ENCODE assay signal across 1 cellular context in the genomic region with DNA sequence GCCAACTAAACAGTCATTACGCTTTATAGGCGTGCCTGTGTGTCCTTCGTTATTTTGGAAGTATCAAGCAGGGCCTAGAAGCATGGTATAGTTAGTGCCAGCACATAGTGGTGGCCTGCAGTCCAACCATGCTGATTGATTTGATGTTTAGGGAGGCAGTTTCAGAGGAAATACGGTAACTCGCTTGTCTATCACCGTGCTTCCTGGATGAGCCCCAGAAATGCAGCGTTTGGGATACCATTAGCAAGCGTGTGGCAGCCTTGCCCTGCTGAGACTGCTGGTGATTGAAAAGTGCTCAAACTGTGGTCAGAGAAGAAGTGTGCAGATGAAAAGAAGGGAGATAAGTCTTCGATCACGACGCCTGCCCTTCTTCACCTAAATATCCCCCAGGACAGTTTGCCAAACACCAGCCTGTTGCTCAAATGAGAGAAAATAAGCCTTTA.
TF ChIP-seq lines count a peak whose summit lies in the region.

No MANE protein-coding gene starts in this region.

TF ChIP-seq in HepG2, 621 proteins besides CTCF, POLR2A, EP300 and RAD21 (continued from another document and continues in another):
- TF ChIP-seq, protein P1, sequence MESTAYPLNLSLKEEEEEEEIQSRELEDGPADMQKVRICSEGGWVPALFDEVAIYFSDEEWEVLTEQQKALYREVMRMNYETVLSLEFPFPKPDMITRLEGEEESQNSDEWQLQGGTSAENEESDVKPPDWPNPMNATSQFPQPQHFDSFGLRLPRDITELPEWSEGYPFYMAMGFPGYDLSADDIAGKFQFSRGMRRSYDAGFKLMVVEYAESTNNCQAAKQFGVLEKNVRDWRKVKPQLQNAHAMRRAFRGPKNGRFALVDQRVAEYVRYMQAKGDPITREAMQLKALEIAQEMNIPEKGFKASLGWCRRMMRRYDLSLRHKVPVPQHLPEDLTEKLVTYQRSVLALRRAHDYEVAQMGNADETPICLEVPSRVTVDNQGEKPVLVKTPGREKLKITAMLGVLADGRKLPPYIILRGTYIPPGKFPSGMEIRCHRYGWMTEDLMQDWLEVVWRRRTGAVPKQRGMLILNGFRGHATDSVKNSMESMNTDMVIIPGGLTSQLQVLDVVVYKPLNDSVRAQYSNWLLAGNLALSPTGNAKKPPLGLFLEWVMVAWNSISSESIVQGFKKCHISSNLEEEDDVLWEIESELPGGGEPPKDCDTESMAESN (CRISPR knock-in tag; conservative IDR thresholded peaks at IDR 0.05), result peak; percentile 83
- TF ChIP-seq, protein P2, sequence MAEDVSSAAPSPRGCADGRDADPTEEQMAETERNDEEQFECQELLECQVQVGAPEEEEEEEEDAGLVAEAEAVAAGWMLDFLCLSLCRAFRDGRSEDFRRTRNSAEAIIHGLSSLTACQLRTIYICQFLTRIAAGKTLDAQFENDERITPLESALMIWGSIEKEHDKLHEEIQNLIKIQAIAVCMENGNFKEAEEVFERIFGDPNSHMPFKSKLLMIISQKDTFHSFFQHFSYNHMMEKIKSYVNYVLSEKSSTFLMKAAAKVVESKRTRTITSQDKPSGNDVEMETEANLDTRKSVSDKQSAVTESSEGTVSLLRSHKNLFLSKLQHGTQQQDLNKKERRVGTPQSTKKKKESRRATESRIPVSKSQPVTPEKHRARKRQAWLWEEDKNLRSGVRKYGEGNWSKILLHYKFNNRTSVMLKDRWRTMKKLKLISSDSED (CRISPR knock-in tag; IDR thresholded peaks at IDR 0.05), result no peak
- TF ChIP-seq CENPX (CRISPR knock-in tag; IDR thresholded peaks at IDR 0.05) (no peak), FIP1L1 (IDR thresholded peaks at IDR 0.05; ENCODE audit: borderline replicate concordance, insufficient read depth, low read depth, low read length) (no peak), DPF2 (CRISPR knock-in tag; IDR thresholded peaks at IDR 0.05; ENCODE audit: borderline replicate concordance, low read depth) (no peak), RXRB (CRISPR knock-in tag; IDR thresholded peaks at IDR 0.05; ENCODE audit: borderline replicate concordance) (no peak), ZNF749 (CRISPR knock-in tag; IDR thresholded peaks at IDR 0.05; ENCODE audit: borderline replicate concordance) (no peak), ELF3 (CRISPR knock-in tag; IDR thresholded peaks at IDR 0.05) (peak; percentile 62; the same call in 1 of the 2 replicates), MAFF (IDR thresholded peaks at IDR 0.05; ENCODE audit: low read depth, low read length) (no peak), ZFP90 (CRISPR knock-in tag; IDR thresholded peaks at IDR 0.05; ENCODE audit: borderline replicate concordance) (no peak), MBNL3 (CRISPR knock-in tag; conservative IDR thresholded peaks at IDR 0.05) (no peak), HOXA5 (CRISPR knock-in tag; IDR thresholded peaks at IDR 0.05) (no peak), HES4 (CRISPR knock-in tag; IDR thresholded peaks at IDR 0.05; ENCODE audit: borderline replicate concordance) (no peak), YEATS4 (CRISPR knock-in tag; IDR thresholded peaks at IDR 0.05; ENCODE audit: borderline replicate concordance) (no peak), ETV6 (CRISPR knock-in tag; conservative IDR thresholded peaks at IDR 0.05) (no peak), ATF1 (CRISPR knock-in tag; IDR thresholded peaks at IDR 0.05) (no peak), IKZF4 (CRISPR knock-in tag; IDR thresholded peaks at IDR 0.05; ENCODE audit: borderline replicate concordance, low read depth, not compliant biosample characterization) (no peak), AGO2 (optimal IDR thresholded peaks at IDR 0.05; ENCODE audit: low read depth, low read length) (no peak), KMT2A (CRISPR knock-in tag; IDR thresholded peaks at IDR 0.05) (no peak), ZNF709 (CRISPR knock-in tag; IDR thresholded peaks at IDR 0.05) (no peak), HMG20A (CRISPR knock-in tag; IDR thresholded peaks at IDR 0.05; ENCODE audit: borderline replicate concordance) (0 out of 2 replicates have a peak, but pooled peaks have one; percentile 10), POLR2AphosphoS5 (IDR thresholded peaks at IDR 0.05; ENCODE audit: low read depth, low read length) (no peak), SMARCE1 (IDR thresholded peaks at IDR 0.05; ENCODE audit: borderline replicate concordance) (no peak), ZNF891 (CRISPR knock-in tag; IDR thresholded peaks at IDR 0.05) (no peak), ZMYM3 (CRISPR knock-in tag; IDR thresholded peaks at IDR 0.05) (no peak), NR2F1 (CRISPR knock-in tag; IDR thresholded peaks at IDR 0.05) (no peak), MEIS2 (CRISPR knock-in tag; IDR thresholded peaks at IDR 0.05) (peak; percentile 58; the same call in 1 of the 2 replicates), GZF1 (CRISPR knock-in tag; IDR thresholded peaks at IDR 0.05) (peak; percentile 100), CHD4 (IDR thresholded peaks at IDR 0.05; ENCODE audit: borderline replicate concordance, low read length) (no peak)
- TF ChIP-seq, protein P3, sequence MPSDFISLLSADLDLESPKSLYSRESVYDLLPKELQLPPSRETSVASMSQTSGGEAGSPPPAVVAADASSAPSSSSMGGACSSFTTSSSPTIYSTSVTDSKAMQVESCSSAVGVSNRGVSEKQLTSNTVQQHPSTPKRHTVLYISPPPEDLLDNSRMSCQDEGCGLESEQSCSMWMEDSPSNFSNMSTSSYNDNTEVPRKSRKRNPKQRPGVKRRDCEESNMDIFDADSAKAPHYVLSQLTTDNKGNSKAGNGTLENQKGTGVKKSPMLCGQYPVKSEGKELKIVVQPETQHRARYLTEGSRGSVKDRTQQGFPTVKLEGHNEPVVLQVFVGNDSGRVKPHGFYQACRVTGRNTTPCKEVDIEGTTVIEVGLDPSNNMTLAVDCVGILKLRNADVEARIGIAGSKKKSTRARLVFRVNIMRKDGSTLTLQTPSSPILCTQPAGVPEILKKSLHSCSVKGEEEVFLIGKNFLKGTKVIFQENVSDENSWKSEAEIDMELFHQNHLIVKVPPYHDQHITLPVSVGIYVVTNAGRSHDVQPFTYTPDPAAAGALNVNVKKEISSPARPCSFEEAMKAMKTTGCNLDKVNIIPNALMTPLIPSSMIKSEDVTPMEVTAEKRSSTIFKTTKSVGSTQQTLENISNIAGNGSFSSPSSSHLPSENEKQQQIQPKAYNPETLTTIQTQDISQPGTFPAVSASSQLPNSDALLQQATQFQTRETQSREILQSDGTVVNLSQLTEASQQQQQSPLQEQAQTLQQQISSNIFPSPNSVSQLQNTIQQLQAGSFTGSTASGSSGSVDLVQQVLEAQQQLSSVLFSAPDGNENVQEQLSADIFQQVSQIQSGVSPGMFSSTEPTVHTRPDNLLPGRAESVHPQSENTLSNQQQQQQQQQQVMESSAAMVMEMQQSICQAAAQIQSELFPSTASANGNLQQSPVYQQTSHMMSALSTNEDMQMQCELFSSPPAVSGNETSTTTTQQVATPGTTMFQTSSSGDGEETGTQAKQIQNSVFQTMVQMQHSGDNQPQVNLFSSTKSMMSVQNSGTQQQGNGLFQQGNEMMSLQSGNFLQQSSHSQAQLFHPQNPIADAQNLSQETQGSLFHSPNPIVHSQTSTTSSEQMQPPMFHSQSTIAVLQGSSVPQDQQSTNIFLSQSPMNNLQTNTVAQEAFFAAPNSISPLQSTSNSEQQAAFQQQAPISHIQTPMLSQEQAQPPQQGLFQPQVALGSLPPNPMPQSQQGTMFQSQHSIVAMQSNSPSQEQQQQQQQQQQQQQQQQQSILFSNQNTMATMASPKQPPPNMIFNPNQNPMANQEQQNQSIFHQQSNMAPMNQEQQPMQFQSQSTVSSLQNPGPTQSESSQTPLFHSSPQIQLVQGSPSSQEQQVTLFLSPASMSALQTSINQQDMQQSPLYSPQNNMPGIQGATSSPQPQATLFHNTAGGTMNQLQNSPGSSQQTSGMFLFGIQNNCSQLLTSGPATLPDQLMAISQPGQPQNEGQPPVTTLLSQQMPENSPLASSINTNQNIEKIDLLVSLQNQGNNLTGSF (CRISPR knock-in tag; IDR thresholded peaks at IDR 0.05), result no peak
- TF ChIP-seq, protein P4, sequence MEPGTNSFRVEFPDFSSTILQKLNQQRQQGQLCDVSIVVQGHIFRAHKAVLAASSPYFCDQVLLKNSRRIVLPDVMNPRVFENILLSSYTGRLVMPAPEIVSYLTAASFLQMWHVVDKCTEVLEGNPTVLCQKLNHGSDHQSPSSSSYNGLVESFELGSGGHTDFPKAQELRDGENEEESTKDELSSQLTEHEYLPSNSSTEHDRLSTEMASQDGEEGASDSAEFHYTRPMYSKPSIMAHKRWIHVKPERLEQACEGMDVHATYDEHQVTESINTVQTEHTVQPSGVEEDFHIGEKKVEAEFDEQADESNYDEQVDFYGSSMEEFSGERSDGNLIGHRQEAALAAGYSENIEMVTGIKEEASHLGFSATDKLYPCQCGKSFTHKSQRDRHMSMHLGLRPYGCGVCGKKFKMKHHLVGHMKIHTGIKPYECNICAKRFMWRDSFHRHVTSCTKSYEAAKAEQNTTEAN (CRISPR knock-in tag; conservative IDR thresholded peaks at IDR 0.05), result no peak
- TF ChIP-seq, protein P5, sequence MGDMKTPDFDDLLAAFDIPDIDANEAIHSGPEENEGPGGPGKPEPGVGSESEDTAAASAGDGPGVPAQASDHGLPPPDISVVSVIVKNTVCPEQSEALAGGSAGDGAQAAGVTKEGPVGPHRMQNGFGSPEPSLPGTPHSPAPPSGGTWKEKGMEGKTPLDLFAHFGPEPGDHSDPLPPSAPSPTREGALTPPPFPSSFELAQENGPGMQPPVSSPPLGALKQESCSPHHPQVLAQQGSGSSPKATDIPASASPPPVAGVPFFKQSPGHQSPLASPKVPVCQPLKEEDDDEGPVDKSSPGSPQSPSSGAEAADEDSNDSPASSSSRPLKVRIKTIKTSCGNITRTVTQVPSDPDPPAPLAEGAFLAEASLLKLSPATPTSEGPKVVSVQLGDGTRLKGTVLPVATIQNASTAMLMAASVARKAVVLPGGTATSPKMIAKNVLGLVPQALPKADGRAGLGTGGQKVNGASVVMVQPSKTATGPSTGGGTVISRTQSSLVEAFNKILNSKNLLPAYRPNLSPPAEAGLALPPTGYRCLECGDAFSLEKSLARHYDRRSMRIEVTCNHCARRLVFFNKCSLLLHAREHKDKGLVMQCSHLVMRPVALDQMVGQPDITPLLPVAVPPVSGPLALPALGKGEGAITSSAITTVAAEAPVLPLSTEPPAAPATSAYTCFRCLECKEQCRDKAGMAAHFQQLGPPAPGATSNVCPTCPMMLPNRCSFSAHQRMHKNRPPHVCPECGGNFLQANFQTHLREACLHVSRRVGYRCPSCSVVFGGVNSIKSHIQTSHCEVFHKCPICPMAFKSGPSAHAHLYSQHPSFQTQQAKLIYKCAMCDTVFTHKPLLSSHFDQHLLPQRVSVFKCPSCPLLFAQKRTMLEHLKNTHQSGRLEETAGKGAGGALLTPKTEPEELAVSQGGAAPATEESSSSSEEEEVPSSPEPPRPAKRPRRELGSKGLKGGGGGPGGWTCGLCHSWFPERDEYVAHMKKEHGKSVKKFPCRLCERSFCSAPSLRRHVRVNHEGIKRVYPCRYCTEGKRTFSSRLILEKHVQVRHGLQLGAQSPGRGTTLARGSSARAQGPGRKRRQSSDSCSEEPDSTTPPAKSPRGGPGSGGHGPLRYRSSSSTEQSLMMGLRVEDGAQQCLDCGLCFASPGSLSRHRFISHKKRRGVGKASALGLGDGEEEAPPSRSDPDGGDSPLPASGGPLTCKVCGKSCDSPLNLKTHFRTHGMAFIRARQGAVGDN (CRISPR knock-in tag; IDR thresholded peaks at IDR 0.05), result no peak
- TF ChIP-seq, protein P6, sequence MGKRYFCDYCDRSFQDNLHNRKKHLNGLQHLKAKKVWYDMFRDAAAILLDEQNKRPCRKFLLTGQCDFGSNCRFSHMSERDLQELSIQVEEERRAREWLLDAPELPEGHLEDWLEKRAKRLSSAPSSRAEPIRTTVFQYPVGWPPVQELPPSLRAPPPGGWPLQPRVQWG (CRISPR knock-in tag; IDR thresholded peaks at IDR 0.05; ENCODE audit: borderline replicate concordance, low read depth), result no peak
- TF ChIP-seq, protein P7, sequence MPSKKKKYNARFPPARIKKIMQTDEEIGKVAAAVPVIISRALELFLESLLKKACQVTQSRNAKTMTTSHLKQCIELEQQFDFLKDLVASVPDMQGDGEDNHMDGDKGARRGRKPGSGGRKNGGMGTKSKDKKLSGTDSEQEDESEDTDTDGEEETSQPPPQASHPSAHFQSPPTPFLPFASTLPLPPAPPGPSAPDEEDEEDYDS (CRISPR knock-in tag; IDR thresholded peaks at IDR 0.05), result no peak
- TF ChIP-seq, protein P8, sequence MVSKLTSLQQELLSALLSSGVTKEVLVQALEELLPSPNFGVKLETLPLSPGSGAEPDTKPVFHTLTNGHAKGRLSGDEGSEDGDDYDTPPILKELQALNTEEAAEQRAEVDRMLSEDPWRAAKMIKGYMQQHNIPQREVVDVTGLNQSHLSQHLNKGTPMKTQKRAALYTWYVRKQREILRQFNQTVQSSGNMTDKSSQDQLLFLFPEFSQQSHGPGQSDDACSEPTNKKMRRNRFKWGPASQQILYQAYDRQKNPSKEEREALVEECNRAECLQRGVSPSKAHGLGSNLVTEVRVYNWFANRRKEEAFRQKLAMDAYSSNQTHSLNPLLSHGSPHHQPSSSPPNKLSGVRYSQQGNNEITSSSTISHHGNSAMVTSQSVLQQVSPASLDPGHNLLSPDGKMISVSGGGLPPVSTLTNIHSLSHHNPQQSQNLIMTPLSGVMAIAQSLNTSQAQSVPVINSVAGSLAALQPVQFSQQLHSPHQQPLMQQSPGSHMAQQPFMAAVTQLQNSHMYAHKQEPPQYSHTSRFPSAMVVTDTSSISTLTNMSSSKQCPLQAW (CRISPR knock-in tag; IDR thresholded peaks at IDR 0.05), result no peak
- TF ChIP-seq, protein P9, sequence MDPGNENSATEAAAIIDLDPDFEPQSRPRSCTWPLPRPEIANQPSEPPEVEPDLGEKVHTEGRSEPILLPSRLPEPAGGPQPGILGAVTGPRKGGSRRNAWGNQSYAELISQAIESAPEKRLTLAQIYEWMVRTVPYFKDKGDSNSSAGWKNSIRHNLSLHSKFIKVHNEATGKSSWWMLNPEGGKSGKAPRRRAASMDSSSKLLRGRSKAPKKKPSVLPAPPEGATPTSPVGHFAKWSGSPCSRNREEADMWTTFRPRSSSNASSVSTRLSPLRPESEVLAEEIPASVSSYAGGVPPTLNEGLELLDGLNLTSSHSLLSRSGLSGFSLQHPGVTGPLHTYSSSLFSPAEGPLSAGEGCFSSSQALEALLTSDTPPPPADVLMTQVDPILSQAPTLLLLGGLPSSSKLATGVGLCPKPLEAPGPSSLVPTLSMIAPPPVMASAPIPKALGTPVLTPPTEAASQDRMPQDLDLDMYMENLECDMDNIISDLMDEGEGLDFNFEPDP (CRISPR knock-in tag; conservative IDR thresholded peaks at IDR 0.05), result no peak
- TF ChIP-seq, protein P10, sequence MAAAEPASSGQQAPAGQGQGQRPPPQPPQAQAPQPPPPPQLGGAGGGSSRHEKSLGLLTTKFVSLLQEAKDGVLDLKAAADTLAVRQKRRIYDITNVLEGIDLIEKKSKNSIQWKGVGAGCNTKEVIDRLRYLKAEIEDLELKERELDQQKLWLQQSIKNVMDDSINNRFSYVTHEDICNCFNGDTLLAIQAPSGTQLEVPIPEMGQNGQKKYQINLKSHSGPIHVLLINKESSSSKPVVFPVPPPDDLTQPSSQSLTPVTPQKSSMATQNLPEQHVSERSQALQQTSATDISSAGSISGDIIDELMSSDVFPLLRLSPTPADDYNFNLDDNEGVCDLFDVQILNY (CRISPR knock-in tag; conservative IDR thresholded peaks at IDR 0.05), result no peak
- TF ChIP-seq, protein P11, sequence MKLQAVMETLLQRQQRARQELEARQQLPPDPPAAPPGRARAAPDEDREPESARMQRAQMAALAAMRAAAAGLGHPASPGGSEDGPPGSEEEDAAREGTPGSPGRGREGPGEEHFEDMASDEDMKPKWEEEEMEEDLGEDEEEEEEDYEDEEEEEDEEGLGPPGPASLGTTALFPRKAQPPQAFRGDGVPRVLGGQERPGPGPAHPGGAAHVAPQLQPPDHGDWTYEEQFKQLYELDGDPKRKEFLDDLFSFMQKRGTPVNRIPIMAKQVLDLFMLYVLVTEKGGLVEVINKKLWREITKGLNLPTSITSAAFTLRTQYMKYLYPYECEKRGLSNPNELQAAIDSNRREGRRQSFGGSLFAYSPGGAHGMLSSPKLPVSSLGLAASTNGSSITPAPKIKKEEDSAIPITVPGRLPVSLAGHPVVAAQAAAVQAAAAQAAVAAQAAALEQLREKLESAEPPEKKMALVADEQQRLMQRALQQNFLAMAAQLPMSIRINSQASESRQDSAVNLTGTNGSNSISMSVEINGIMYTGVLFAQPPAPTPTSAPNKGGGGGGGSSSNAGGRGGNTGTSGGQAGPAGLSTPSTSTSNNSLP (IDR thresholded peaks at IDR 0.05; ENCODE audit: low read depth, low read length), result 0 out of 2 replicates have a peak, but pooled peaks have one; percentile 6
